In the genomic region with DNA sequence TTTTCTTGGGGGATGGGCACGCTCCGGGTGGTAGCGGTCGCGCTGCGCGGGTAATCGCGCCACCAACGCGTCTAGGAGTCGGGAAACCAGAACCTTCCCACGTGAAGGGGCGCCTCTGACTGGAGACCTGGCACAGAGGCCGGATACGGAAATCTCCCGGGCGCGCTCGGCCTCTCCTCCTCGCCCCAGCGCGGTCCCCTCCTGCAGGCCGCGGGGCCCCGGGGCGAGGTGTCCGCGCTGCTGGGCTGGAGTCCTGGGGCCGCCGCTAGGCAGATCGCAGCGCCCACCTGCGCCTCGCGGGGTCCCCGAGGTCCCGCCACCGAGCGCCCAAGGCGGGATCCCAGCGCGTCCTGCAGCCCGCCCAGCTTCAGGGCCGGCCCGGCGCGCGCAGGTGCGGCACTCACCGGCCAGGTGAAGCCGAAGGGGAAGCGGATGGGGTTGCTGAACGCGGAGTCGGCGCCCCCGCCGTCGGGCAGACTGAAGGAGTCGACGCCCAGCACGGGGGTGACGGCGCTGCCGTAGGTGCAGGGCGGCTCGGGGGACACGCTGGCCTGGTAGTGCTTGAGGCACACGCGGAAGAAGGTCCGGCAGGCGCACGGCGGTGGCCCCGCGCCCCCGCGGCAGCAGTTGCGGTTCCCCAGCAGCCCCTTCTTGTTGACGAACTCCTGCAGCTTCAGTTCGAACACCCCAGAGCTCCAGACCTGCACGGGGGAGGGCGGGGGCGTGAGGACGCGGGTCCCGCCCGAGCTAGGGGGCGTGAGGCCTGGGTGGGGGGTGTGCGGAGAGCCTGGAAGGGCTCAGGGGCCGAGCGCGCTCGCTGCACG, we compare ENCODE assay signal across 8 cellular contexts. TPM values are rescaled to one million over a fixed set of nuclear protein-coding genes. Genes with fewer than 3 reads are reported as not detected.
DNase-seq lines count a peak whose midpoint lies in the region; ATAC-seq and TF ChIP-seq lines count a peak whose summit lies in the region.

No MANE protein-coding gene starts in this region.

- no peak for ATAC-seq in central memory CD8-positive, alpha-beta T cell (replicated peaks; ENCODE audit: extremely low read depth, poor library complexity, severe bottlenecking)
- ATAC-seq in HG03565 (IDR thresholded peaks at IDR 0.05; ENCODE audit: unreplicated experiment) (no peak), HG02840 (IDR thresholded peaks at IDR 0.05; ENCODE audit: low FRiP score, unreplicated experiment) (no peak), HG02642 (IDR thresholded peaks at IDR 0.05; ENCODE audit: poor library complexity, unreplicated experiment) (no peak)

- CTCF ChIA-PET in AG04449 (lab: Yijun Ruan, JAX): no interaction called here

- H3K4me3 ChIP-seq in AG04449 (ENCODE audit: low read depth, low read length) (peak overlapping the region; percentile 66), HUES64 (ENCODE audit: low read length) (peak overlapping the region; percentile 61), muscle layer of duodenum (ENCODE audit: low read depth in 1 of 2, low read length in 2 of 2) (peak overlapping the region; percentile 53 to 89)

- no peak overlapping the region for H3K9ac ChIP-seq in HUES64 (ENCODE audit: low read depth, low read length)

- POLR2A ChIA-PET in AG04449 (lab: Yijun Ruan, JAX): no interaction called here

- H3K36me3 Mint-ChIP-seq in central memory CD8-positive, alpha-beta T cell (ENCODE audit: insufficient read depth): peaks cover 9% of the 10 kb centered on the region

- peaks cover 45% of the 10 kb centered on the region for H3K4me1 Mint-ChIP-seq in central memory CD8-positive, alpha-beta T cell

- H3K9me3 Mint-ChIP-seq in central memory CD8-positive, alpha-beta T cell: no peaks in the 10 kb centered on the region

- peaks cover 72% of the 10 kb centered on the region for H3K27me3 Mint-ChIP-seq in central memory CD8-positive, alpha-beta T cell

- 1% methylated on average over 96 of the region's 96 CpGs for WGBS in HUES64

- DNase-seq in AG04449 (ENCODE audit: low read depth, low spot score) (no peak), anterior cingulate cortex (lab: John Stamatoyannopoulos, UW) (no peak)
- DNase-seq in central memory CD8-positive, alpha-beta T cell (ENCODE audit: low spot score in 2 of 2): no peak

- peak overlapping the region; percentile 52 for H3K27ac Mint-ChIP-seq in central memory CD8-positive, alpha-beta T cell (ENCODE audit: low read depth)

- no peak overlapping the region for H3K27ac ChIP-seq in HUES64 (ENCODE audit: low read depth, low read length)
- H3K27ac ChIP-seq in muscle layer of duodenum (ENCODE audit: low read length): no peak overlapping the region

- peaks cover 52% of the 10 kb centered on the region for H3K4me1 ChIP-seq in HUES64 (ENCODE audit: insufficient read depth, low read length)
- peaks cover 8 to 34% of the 10 kb centered on the region in 2 donors for H3K4me1 ChIP-seq in muscle layer of duodenum (ENCODE audit: control insufficient read depth in 1 of 2, insufficient read depth in 2 of 2, low read length in 2 of 2)

- H3K36me3 ChIP-seq in HUES64 (ENCODE audit: insufficient read depth, low read length) (peaks cover 8% of the 10 kb centered on the region; the same call in 1 of the 2 replicates), muscle layer of duodenum (ENCODE audit: control insufficient read depth in 1 of 2, insufficient read depth in 2 of 2, low read length in 2 of 2) (peaks cover 0 to 5% of the 10 kb centered on the region in 2 donors)

- H3K27me3 ChIP-seq in HUES64 (ENCODE audit: insufficient read depth, low read length) (peaks cover 94% of the 10 kb centered on the region), muscle layer of duodenum (ENCODE audit: low read depth, low read length) (peaks cover 40% of the 10 kb centered on the region)

- peak overlapping the region; percentile 81 for H3K4me3 Mint-ChIP-seq in central memory CD8-positive, alpha-beta T cell

- no peaks in the 10 kb centered on the region for H3K9me3 ChIP-seq in HUES64 (ENCODE audit: insufficient read depth, low read depth, low read length)
- no peaks in the 10 kb centered on the region for H3K9me3 ChIP-seq in muscle layer of duodenum (ENCODE audit: control insufficient read depth in 1 of 2, low read length in 2 of 2)

- no peak for TF ChIP-seq CTCF in AG04449 (IDR thresholded peaks at IDR 0.05; ENCODE audit: insufficient read depth, low read length, missing control alignments)

RNA-seq across cellular contexts. Expression of a gene that starts 1.6 kb away (rescaled TPM):
- polyA plus RNA-seq in HUES64 (2013, experiment 1 of 2): 3.2 TPM
- 6.8 TPM for polyA plus RNA-seq in HUES64 (2013, experiment 2 of 2)

RNA-seq across cellular contexts. Expression of a gene that starts 17.2 kb away (rescaled TPM):
- polyA plus RNA-seq in HUES64 (2013, experiment 1 of 2): 10.7 TPM
- polyA plus RNA-seq in HUES64 (2013, experiment 2 of 2): 12.1 TPM
